33 cellular contexts compared by ENCODE assay signal in the genomic region with DNA sequence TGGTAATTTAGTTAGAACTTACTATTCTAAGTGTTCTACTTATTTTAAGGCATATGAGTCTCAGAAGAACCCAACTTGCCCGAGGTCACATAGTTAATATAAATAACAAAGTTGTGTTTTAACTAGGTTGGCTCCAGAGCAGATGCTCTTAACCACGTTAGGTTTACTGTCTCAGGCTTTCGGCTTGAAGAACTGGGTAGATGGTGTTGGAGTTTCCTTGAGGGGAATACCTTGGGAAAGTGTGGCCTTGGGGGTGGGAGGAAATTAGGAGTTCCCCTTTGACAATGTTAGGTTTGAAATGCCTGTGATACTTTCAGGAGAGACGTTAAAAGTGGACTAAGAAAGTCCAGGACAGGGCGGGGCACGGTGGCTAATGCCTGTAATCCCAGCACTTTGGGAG.
"Had no signal": no experiment of that assay in that cellular context is flagged by ENCODE, and none has a peak within 500 bp of the region (broad histone marks: within the 10 kb centered on the region; RNA-seq: fewer than 3 reads in every experiment).

No MANE protein-coding gene starts in this region.

- H3K4me3 ChIP-seq: adrenal gland had no signal

- H3K9me3 ChIP-seq: adrenal gland had no signal

- H3K27me3 Mint-ChIP-seq: activated CD4-positive, alpha-beta memory T cell treated with anti-CD3 and anti-CD28 coated beads, Interleukin-2, amount 10 ng/mL, durations not matched to agents 7 days and 5 days; activated naive CD8-positive, alpha-beta T cell treated with anti-CD3 and anti-CD28 coated beads, Interleukin-2, amount 10 ng/mL, durations not matched to agents 7 days and 5 days; activated T-helper 17 cell treated with anti-CD3 and anti-CD28 coated beads, Interleukin-2, amount 50 U/mL, for 72 hours had no signal

- H3K27ac Mint-ChIP-seq: activated CD4-positive, alpha-beta memory T cell treated with anti-CD3 and anti-CD28 coated beads, Interleukin-2, amount 10 ng/mL, durations not matched to agents 7 days and 5 days; activated naive CD8-positive, alpha-beta T cell treated with anti-CD3 and anti-CD28 coated beads, Interleukin-2, amount 10 ng/mL, durations not matched to agents 7 days and 5 days; activated T-helper 17 cell treated with anti-CD3 and anti-CD28 coated beads, Interleukin-2, amount 50 U/mL, for 72 hours; brain had no signal

- H3K27ac ChIP-seq: adrenal gland, VCaP had no signal

- H3K4me3 Mint-ChIP-seq: activated CD4-positive, alpha-beta memory T cell treated with anti-CD3 and anti-CD28 coated beads, Interleukin-2, amount 10 ng/mL, durations not matched to agents 7 days and 5 days; activated naive CD8-positive, alpha-beta T cell treated with anti-CD3 and anti-CD28 coated beads, Interleukin-2, amount 10 ng/mL, durations not matched to agents 7 days and 5 days; activated T-cell treated with anti-CD3 and anti-CD28 coated beads, Interleukin-2, amount 50 U/mL, for 4 hours; activated T-helper 17 cell treated with anti-CD3 and anti-CD28 coated beads, Interleukin-2, amount 50 U/mL, for 72 hours; brain had no signal

- H3K27me3 ChIP-seq: adrenal gland had no signal

- DNase-seq: activated CD4-positive, alpha-beta memory T cell treated with anti-CD3 and anti-CD28 coated beads, Interleukin-2, amount 10 ng/mL, durations not matched to agents 7 days and 5 days; activated CD4-positive, alpha-beta T cell treated with anti-CD3 and anti-CD28 coated beads for 1 hour; activated CD4-positive, alpha-beta T cell treated with anti-CD3 and anti-CD28 coated beads for 48 hours; activated CD4-positive, CD25-positive, alpha-beta regulatory T cell; activated effector memory CD4-positive, alpha-beta T cell treated with anti-CD3 and anti-CD28 coated beads, Interleukin-2, amount 50 U/mL, for 16 hours; activated naive CD4-positive, alpha-beta T cell; activated naive CD4-positive, alpha-beta T cell treated with anti-CD3 and anti-CD28 coated beads, Interleukin-2, amount 50 U/mL, for 16 hours; activated naive CD8-positive, alpha-beta T cell treated with anti-CD3 and anti-CD28 coated beads, Interleukin-2, amount 10 ng/mL, durations not matched to agents 7 days and 5 days; activated T-cell treated with anti-CD3 and anti-CD28 coated beads, Interleukin-2, amount 50 U/mL, for 4 hours; adrenal gland; caudate nucleus; cerebellar nuclear complex; MM.1S; MV-4-11; NCI-H1092; NCI-H1436 treated with DMSO at 0.1 percent for 48 hours; NCI-H1694 treated with DMSO at 0.1 percent for 48 hours; NCI-H2029; NCI-H2107; NCI-H2171; NCI-H510A; NCI-H526; NCI-H748 treated with DMSO at 0.1 percent for 48 hours; OCI-M1; Right ventricle myocardium superior; SW 1271; T-helper 1 cell; T-helper 2 cell; T-helper 9 cell had no signal

- FAIRE-seq: bronchial epithelial cell had no signal

- H3K9me3 Mint-ChIP-seq: activated CD4-positive, alpha-beta memory T cell treated with anti-CD3 and anti-CD28 coated beads, Interleukin-2, amount 10 ng/mL, durations not matched to agents 7 days and 5 days; activated T-cell treated with anti-CD3 and anti-CD28 coated beads, Interleukin-2, amount 50 U/mL, for 4 hours; activated T-helper 17 cell treated with anti-CD3 and anti-CD28 coated beads, Interleukin-2, amount 50 U/mL, for 72 hours had no signal

- H3K4me1 Mint-ChIP-seq: brain had no signal

- ATAC-seq: activated T-cell treated with anti-CD3 and anti-CD28 coated beads, Interleukin-2, amount 50 U/mL, for 4 hours; activated T-helper 17 cell treated with anti-CD3 and anti-CD28 coated beads, Interleukin-2, amount 50 U/mL, for 72 hours had no signal
